Comparison of ENCODE assay signal across 12 cellular contexts in the genomic region with DNA sequence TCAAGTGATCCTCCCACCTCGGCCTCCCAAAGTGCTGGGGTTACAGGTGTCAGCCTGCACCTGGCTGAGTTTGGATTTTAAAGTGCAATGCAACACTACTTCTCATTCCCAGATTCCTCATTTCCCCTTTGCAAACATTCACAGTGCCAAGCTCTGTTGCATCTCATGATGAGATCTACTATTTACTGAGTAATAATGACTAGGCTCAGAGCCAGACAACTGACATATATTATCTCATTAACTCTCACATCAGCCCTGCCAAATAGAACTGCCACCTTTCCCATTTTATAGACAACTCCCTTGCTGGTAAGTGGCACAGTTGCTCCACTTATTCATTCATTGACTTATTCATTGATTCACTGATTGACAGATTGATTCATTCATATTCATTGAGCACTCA. TPM values are rescaled to one million over a fixed set of nuclear protein-coding genes. Genes with fewer than 3 reads are reported as not detected.
A peak's percentile ranks its signal among the peaks of the same experiment; 100 is the strongest.
DNase-seq lines count a peak whose midpoint lies in the region; ATAC-seq, FAIRE-seq and TF ChIP-seq lines count a peak whose summit lies in the region.
"Had no signal": no experiment of that assay in that cellular context is flagged by ENCODE, and none has a peak within 500 bp of the region (broad histone marks: within the 10 kb centered on the region; RNA-seq: fewer than 3 reads in every experiment).

No MANE protein-coding gene starts in this region.

- no peaks in the 10 kb centered on the region for H3K27me3 ChIP-seq in RWPE2 (ENCODE audit: insufficient read depth, poor library complexity, severe bottlenecking)
- no peaks in the 10 kb centered on the region for H3K27me3 ChIP-seq in keratinocyte (ENCODE audit: control insufficient read depth, extremely low read depth, insufficient read depth, low read length)
- no peaks in the 10 kb centered on the region for H3K27me3 ChIP-seq in BE2C
- H3K27me3 ChIP-seq: uterus had no signal

- no peaks in the 10 kb centered on the region for H3K4me1 Mint-ChIP-seq in activated CD8-positive, alpha-beta T cell treated with anti-CD3 and anti-CD28 coated beads for 36 hours (ENCODE audit: low read depth)

- H3K36me3 ChIP-seq in RWPE2 (ENCODE audit: low read depth) (no peaks in the 10 kb centered on the region), keratinocyte (ENCODE audit: control insufficient read depth in 2 of 2, extremely low read depth in 1 of 2, insufficient read depth in 2 of 2, low read length in 2 of 2) (no peaks in the 10 kb centered on the region), BE2C (no peaks in the 10 kb centered on the region)
- H3K36me3 ChIP-seq: uterus had no signal

- CTCF ChIA-PET in activated CD8-positive, alpha-beta T cell treated with anti-CD3 and anti-CD28 coated beads for 36 hours (lab: Charles Lee) = interaction anchor here (1.1 to 4.5 kb wide), 2 partner anchors 10 to 23 kb away, joined by 3 to 27 read pairs; partner anchors contain the start of gene SLC26A2

- H3K4me3 Mint-ChIP-seq in activated CD8-positive, alpha-beta T cell treated with anti-CD3 and anti-CD28 coated beads for 36 hours = no peak overlapping the region

- H3K9me3 ChIP-seq in RWPE2 (ENCODE audit: severe bottlenecking) (no peaks in the 10 kb centered on the region), keratinocyte (ENCODE audit: control insufficient read depth, low read depth, low read length) (no peaks in the 10 kb centered on the region), BE2C (no peaks in the 10 kb centered on the region)
- H3K9me3 ChIP-seq: uterus had no signal

- dilution Hi-C loops in keratinocyte (cut with MboI; ENCODE audit: extremely low pct_ligation_motif_present, low sequenced_read_pairs) = no loop called here

- no peaks in the 10 kb centered on the region for H3K36me3 Mint-ChIP-seq in activated CD8-positive, alpha-beta T cell treated with anti-CD3 and anti-CD28 coated beads for 36 hours (ENCODE audit: low read depth)

- H3K27me3 Mint-ChIP-seq in activated CD8-positive, alpha-beta T cell treated with anti-CD3 and anti-CD28 coated beads for 36 hours = peaks cover 4% of the 10 kb centered on the region

- FAIRE-seq in keratinocyte (lab: Jason Lieb, UNC) = peak; percentile 76

- H2AFZ ChIP-seq in keratinocyte (ENCODE audit: control insufficient read depth, low read length) = no peak overlapping the region
- H2AFZ ChIP-seq: parathyroid adenoma had no signal

- H3K27ac ChIP-seq in RWPE2 (ENCODE audit: poor library complexity, severe bottlenecking) (peak overlapping the region; percentile 99), keratinocyte (ENCODE audit: control insufficient read depth, insufficient read depth, low read length) (peak overlapping the region; percentile 92)
- H3K27ac ChIP-seq: parathyroid adenoma, uterus had no signal

- H3K4me1 ChIP-seq in RWPE2 (ENCODE audit: insufficient read depth, poor library complexity, severe bottlenecking) (peaks cover 61% of the 10 kb centered on the region), keratinocyte (ENCODE audit: control insufficient read depth, extremely low read depth, insufficient read depth, low read length) (peaks cover 55% of the 10 kb centered on the region), BE2C (no peaks in the 10 kb centered on the region)
- H3K4me1 ChIP-seq: uterus had no signal

- intact Hi-C loops in activated CD8-positive, alpha-beta T cell treated with anti-CD3 and anti-CD28 coated beads for 36 hours (cut with micrococcal nuclease) = no loop called here

- ATAC-seq in RWPE2 (ENCODE audit: low read depth) (peak; percentile 55), GM21717 (IDR thresholded peaks at IDR 0.05; ENCODE audit: unreplicated experiment) (no peak)
- no peak for ATAC-seq in activated CD8-positive, alpha-beta T cell treated with anti-CD3 and anti-CD28 coated beads for 36 hours

- H4K20me1 ChIP-seq in keratinocyte (ENCODE audit: control insufficient read depth, extremely low read depth, insufficient read depth, low read length) = no peaks in the 10 kb centered on the region

- no peak overlapping the region for H3K4me3 ChIP-seq in RWPE2 (ENCODE audit: severe bottlenecking)
- no peak overlapping the region for H3K4me3 ChIP-seq in keratinocyte (ENCODE audit: control insufficient read depth in 2 of 3, extremely low read depth in 1 of 3, insufficient read depth in 2 of 3, low read depth in 1 of 3, low read length in 3 of 3)
- H3K4me3 ChIP-seq in BE2C (ENCODE audit: low read depth, low read length) = no peak overlapping the region
- H3K4me3 ChIP-seq: uterus had no signal

- TF ChIP-seq CTCF in RWPE2 (IDR thresholded peaks at IDR 0.05; ENCODE audit: poor library complexity, severe bottlenecking) = no peak
- TF ChIP-seq CTCF in keratinocyte (optimal IDR thresholded peaks at IDR 0.05 in 1 of 3, IDR thresholded peaks at IDR 0.05 in 1 of 3, conservative IDR thresholded peaks at IDR 0.05 in 1 of 3; ENCODE audit: extremely low read depth in 1 of 3, insufficient read depth in 2 of 3, low read length in 3 of 3) = no peak
- no peak for TF ChIP-seq CTCF in BE2C (IDR thresholded peaks at IDR 0.05; ENCODE audit: low read depth, low read length)
- no peak for TF ChIP-seq CTCF in activated CD8-positive, alpha-beta T cell treated with anti-CD3 and anti-CD28 coated beads for 36 hours (IDR thresholded peaks at IDR 0.05)

- H3K27ac Mint-ChIP-seq in activated CD8-positive, alpha-beta T cell treated with anti-CD3 and anti-CD28 coated beads for 36 hours = no peak overlapping the region

- H3K9ac ChIP-seq in keratinocyte (ENCODE audit: control insufficient read depth, extremely low read depth, insufficient read depth, low read length) = peak overlapping the region; percentile 59
- H3K9ac ChIP-seq: parathyroid adenoma had no signal

- POLR2A ChIA-PET in activated CD8-positive, alpha-beta T cell treated with anti-CD3 and anti-CD28 coated beads for 36 hours (lab: Charles Lee) = no interaction called here

- no peaks in the 10 kb centered on the region for H3K9me3 Mint-ChIP-seq in activated CD8-positive, alpha-beta T cell treated with anti-CD3 and anti-CD28 coated beads for 36 hours

- H3K9me1 ChIP-seq in keratinocyte (ENCODE audit: control insufficient read depth, extremely low read depth, insufficient read depth, low read length) = no peaks in the 10 kb centered on the region

- H3K79me2 ChIP-seq in keratinocyte (ENCODE audit: control insufficient read depth, insufficient read depth, low read length) = no peaks in the 10 kb centered on the region
- H3K79me2 ChIP-seq: parathyroid adenoma had no signal

- DNase-seq in DMS153 treated with DMSO at 0.1 percent for 48 hours (lab: John Stamatoyannopoulos, UW; ENCODE audit: unreplicated experiment) (peak; percentile 63), NCI-H1436 (lab: John Stamatoyannopoulos, UW) (peak; percentile 78), RWPE2 (ENCODE audit: low spot score) (no peak), keratinocyte (ENCODE audit: low read depth, low spot score) (no peak), BE2C (no peak), SK-N-DZ (ENCODE audit: low spot score) (no peak)
- no peak for DNase-seq in activated CD8-positive, alpha-beta T cell treated with anti-CD3 and anti-CD28 coated beads for 36 hours
- DNase-seq: effector memory CD4-positive, alpha-beta T cell; NK-92 treated with Interleukin-12 subunit alpha and Interleukin-12 subunit beta, amount 100 ng/mL, for 24 hours; uterus had no signal

- H3K4me2 ChIP-seq in keratinocyte (ENCODE audit: control insufficient read depth, extremely low read depth, insufficient read depth, low read depth, low read length) = peak overlapping the region; percentile 30

RNA-seq across cellular contexts. Expression of gene PDE6A, which starts 7.0 kb away (rescaled TPM):
- polyA plus RNA-seq in keratinocyte = 0.03 to 0.05 TPM (median 0.03 TPM) in 3 replicates
- polyA plus RNA-seq in keratinocyte (2011; ENCODE audit: low read depth) = not detected
- polyA plus RNA-seq in keratinocyte (2011; cell fraction: cytosol; rRNA removed) = 0.05 TPM in 1 of 2 replicates, not detected in the other
- 0.03 and 0.05 TPM in 2 replicates for polyA plus RNA-seq in keratinocyte (2011; cell fraction: nucleus; rRNA removed)
- polyA plus RNA-seq in keratinocyte (2012; ENCODE audit: low replicate concordance) = 0.03 and 0.14 TPM in 2 replicates
- polyA minus RNA-seq in keratinocyte = not detected in 3 replicates
- polyA minus RNA-seq in keratinocyte (2011; cell fraction: cytosol; rRNA and poly(A)+ RNA removed) = not detected
- polyA minus RNA-seq in keratinocyte (2011; cell fraction: nucleus; rRNA and poly(A)+ RNA removed) = not detected in 2 replicates
- polyA plus RNA-seq in BE2C (2012; ENCODE audit: insufficient read depth, insufficient read length, low read depth) = 0.11 TPM
- total RNA-seq in activated CD8-positive, alpha-beta T cell treated with anti-CD3 and anti-CD28 coated beads for 36 hours = not detected
- polyA plus RNA-seq in SK-N-DZ (2014; cell fraction: cytosol; rRNA removed) = not detected in 2 replicates
- not detected in 2 replicates for polyA plus RNA-seq in SK-N-DZ (2014; cell fraction: nucleus; rRNA removed)

RNA-seq across cellular contexts. Expression of gene SLC26A2, which starts 22.9 kb away (rescaled TPM):
- polyA plus RNA-seq in keratinocyte = 7.3 to 10.3 TPM (median 8.0 TPM) in 3 replicates
- 1.5 TPM for polyA plus RNA-seq in keratinocyte (2011; ENCODE audit: low read depth)
- polyA plus RNA-seq in keratinocyte (2011; cell fraction: cytosol; rRNA removed) = 1.9 and 3.7 TPM in 2 replicates
- 11.8 and 15.5 TPM in 2 replicates for polyA plus RNA-seq in keratinocyte (2011; cell fraction: nucleus; rRNA removed)
- 1.8 and 7.1 TPM in 2 replicates for polyA plus RNA-seq in keratinocyte (2012; ENCODE audit: low replicate concordance)
- polyA minus RNA-seq in keratinocyte = 7.9 to 33.5 TPM (median 31.6 TPM) in 3 replicates
- 7.3 TPM for polyA minus RNA-seq in keratinocyte (2011; cell fraction: cytosol; rRNA and poly(A)+ RNA removed)
- 27.9 and 40.2 TPM in 2 replicates for polyA minus RNA-seq in keratinocyte (2011; cell fraction: nucleus; rRNA and poly(A)+ RNA removed)
- polyA plus RNA-seq in BE2C (2012; ENCODE audit: insufficient read depth, insufficient read length, low read depth) = 4.6 TPM
- 1 to 10 TPM; 5.0 to 5.3 TPM for total RNA-seq in activated CD8-positive, alpha-beta T cell treated with anti-CD3 and anti-CD28 coated beads for 36 hours
- 9.1 and 9.6 TPM in 2 replicates for polyA plus RNA-seq in SK-N-DZ (2014; cell fraction: cytosol; rRNA removed)
- 4.9 and 5.0 TPM in 2 replicates for polyA plus RNA-seq in SK-N-DZ (2014; cell fraction: nucleus; rRNA removed)

Comparison
In these comparisons a context has a peak if more than half of its experiments do, and no peak if none do; other contexts are left out.
1. DNase-seq: peak in DMS153 treated with DMSO at 0.1 percent for 48 hours (single experiment) and NCI-H1436 (single experiment); none in RWPE2 (single experiment), keratinocyte (single experiment), BE2C (single experiment), activated CD8-positive, alpha-beta T cell treated with anti-CD3 and anti-CD28 coated beads for 36 hours (single experiment) and SK-N-DZ (single experiment).